9 cellular contexts compared by ENCODE assay signal in genomic region chr14:26163761-26164160, GRCh38.
DNase-seq lines count a peak whose midpoint lies in the region; ATAC-seq, FAIRE-seq and TF ChIP-seq lines count a peak whose summit lies in the region.
"Had no signal": no experiment of that assay in that cellular context is flagged by ENCODE, and none has a peak within 500 bp of the region (broad histone marks: within the 10 kb centered on the region; RNA-seq: fewer than 3 reads in every experiment).

No MANE protein-coding gene starts in this region.

- no peaks in the 10 kb centered on the region for H3K27me3 ChIP-seq in left ventricle myocardium inferior (ENCODE audit: low read depth)

- no peak overlapping the region for H3K27ac ChIP-seq in left ventricle myocardium inferior (replicated peaks)

- intact Hi-C loops in left ventricle myocardium inferior (cut with micrococcal nuclease) = no loop called here
- intact Hi-C loops in left ventricle myocardium superior (cut with micrococcal nuclease) = no loop called here
- intact Hi-C loops in activated T-helper 2 cell treated with anti-CD3 and anti-CD28 coated beads, Interferon-gamma antibody, Interleukin-2, Interleukin-4, amounts not matched to agents 10 μg/mL and 5 μg/mL and 100 μg/mL, durations not matched to agents 14 hours and 24 hours and 36 hours (cut with micrococcal nuclease) = no loop called here

- no peaks in the 10 kb centered on the region for H3K4me1 ChIP-seq in left ventricle myocardium inferior

- H3K27ac Mint-ChIP-seq in activated T-helper 2 cell treated with anti-CD3 and anti-CD28 coated beads, Interferon-gamma antibody, Interleukin-2, Interleukin-4, amounts not matched to agents 10 μg/mL and 5 μg/mL and 100 μg/mL, durations not matched to agents 14 hours and 24 hours and 36 hours = no peak overlapping the region

- H3K36me3 Mint-ChIP-seq in activated T-helper 2 cell treated with anti-CD3 and anti-CD28 coated beads, Interferon-gamma antibody, Interleukin-2, Interleukin-4, amounts not matched to agents 10 μg/mL and 5 μg/mL and 100 μg/mL, durations not matched to agents 14 hours and 24 hours and 36 hours (ENCODE audit: low read depth) = no peaks in the 10 kb centered on the region
- H3K36me3 Mint-ChIP-seq: IgD-negative memory B cell had no signal

- ATAC-seq in left ventricle myocardium superior = no peak
- ATAC-seq in HG03095 (IDR thresholded peaks at IDR 0.05; ENCODE audit: unreplicated experiment) = no peak
- no peak for ATAC-seq in HG02798 (IDR thresholded peaks at IDR 0.05; ENCODE audit: poor library complexity, unreplicated experiment)

- no peak overlapping the region for H3K4me3 Mint-ChIP-seq in activated T-helper 2 cell treated with anti-CD3 and anti-CD28 coated beads, Interferon-gamma antibody, Interleukin-2, Interleukin-4, amounts not matched to agents 10 μg/mL and 5 μg/mL and 100 μg/mL, durations not matched to agents 14 hours and 24 hours and 36 hours (ENCODE audit: low read depth)
- H3K4me3 Mint-ChIP-seq: IgD-negative memory B cell had no signal

- TF ChIP-seq CTCF in left ventricle myocardium inferior (IDR thresholded peaks at IDR 0.05; ENCODE audit: borderline replicate concordance) = peak; percentile 19

- H3K4me1 Mint-ChIP-seq in activated T-helper 2 cell treated with anti-CD3 and anti-CD28 coated beads, Interferon-gamma antibody, Interleukin-2, Interleukin-4, amounts not matched to agents 10 μg/mL and 5 μg/mL and 100 μg/mL, durations not matched to agents 14 hours and 24 hours and 36 hours (ENCODE audit: low read depth) = no peaks in the 10 kb centered on the region
- H3K4me1 Mint-ChIP-seq: IgD-negative memory B cell had no signal

- H3K4me3 ChIP-seq in left ventricle myocardium inferior = no peak overlapping the region

- H3K27me3 Mint-ChIP-seq in activated T-helper 2 cell treated with anti-CD3 and anti-CD28 coated beads, Interferon-gamma antibody, Interleukin-2, Interleukin-4, amounts not matched to agents 10 μg/mL and 5 μg/mL and 100 μg/mL, durations not matched to agents 14 hours and 24 hours and 36 hours (ENCODE audit: low read depth) = no peaks in the 10 kb centered on the region
- H3K27me3 Mint-ChIP-seq: IgD-negative memory B cell had no signal

- DNase-seq in left ventricle myocardium inferior (no peak), left ventricle myocardium superior (no peak), RPMI7951 (ENCODE audit: low read depth) (peak; percentile 15), globus pallidus (ENCODE audit: low spot score) (peak; percentile 36), RCC 7860 (ENCODE audit: low spot score) (no peak)
- DNase-seq in activated T-helper 2 cell treated with anti-CD3 and anti-CD28 coated beads, Interferon-gamma antibody, Interleukin-2, Interleukin-4, amounts not matched to agents 10 μg/mL and 5 μg/mL and 100 μg/mL, durations not matched to agents 14 hours and 24 hours and 36 hours (ENCODE audit: low spot score) = no peak

- no peaks in the 10 kb centered on the region for H3K36me3 ChIP-seq in left ventricle myocardium inferior

- FAIRE-seq in RCC 7860 (lab: Jason Lieb, UNC) = no peak

- peaks cover 30% of the 10 kb centered on the region for H3K9me3 ChIP-seq in left ventricle myocardium inferior (replicated peaks)

- H3K9me3 Mint-ChIP-seq in activated T-helper 2 cell treated with anti-CD3 and anti-CD28 coated beads, Interferon-gamma antibody, Interleukin-2, Interleukin-4, amounts not matched to agents 10 μg/mL and 5 μg/mL and 100 μg/mL, durations not matched to agents 14 hours and 24 hours and 36 hours = peaks cover 43% of the 10 kb centered on the region

Comparison
In these comparisons a context has a peak if more than half of its experiments do, and no peak if none do; other contexts are left out.
1. DNase-seq: peak in RPMI7951 (single experiment) and globus pallidus (single experiment); none in left ventricle myocardium inferior (single experiment), left ventricle myocardium superior (single experiment), RCC 7860 (single experiment) and activated T-helper 2 cell treated with anti-CD3 and anti-CD28 coated beads, Interferon-gamma antibody, Interleukin-2, Interleukin-4, amounts not matched to agents 10 μg/mL and 5 μg/mL and 100 μg/mL, durations not matched to agents 14 hours and 24 hours and 36 hours (single experiment).